In genomic region chr16:71360378-71360777, GRCh38 we compare ENCODE assay signal across 9 cellular contexts. TPM values are rescaled to one million over a fixed set of nuclear protein-coding genes. Genes with fewer than 3 reads are reported as not detected.
DNase-seq lines count a peak whose midpoint lies in the region; ATAC-seq and TF ChIP-seq lines count a peak whose summit lies in the region.
"Had no signal": no experiment of that assay in that cellular context is flagged by ENCODE, and none has a peak within 500 bp of the region (broad histone marks: within the 10 kb centered on the region; RNA-seq: fewer than 3 reads in every experiment).

No MANE protein-coding gene starts in this region.

- H3K4me1 ChIP-seq in HCT116 (ENCODE audit: control insufficient read depth in 1 of 2, insufficient read depth in 2 of 2, low read length in 2 of 2) (peaks cover 11 to 36% of the 10 kb centered on the region in 2 experiments), smooth muscle cell (ENCODE audit: low read depth) (no peaks in the 10 kb centered on the region)

- TF ChIP-seq POLR2A in HCT116 (IDR thresholded peaks at IDR 0.05; ENCODE audit: borderline replicate concordance, extremely low read depth, insufficient read depth, insufficient read length) = no peak

- POLR2A ChIA-PET in HCT116 (lab: Charles Lee) = no interaction called here

- 49% methylated on average over 2 of the region's 2 CpGs for WGBS in smooth muscle cell (ENCODE audit: low lambda C conversion rate)

- H3K36me3 ChIP-seq in HCT116 (ENCODE audit: control insufficient read depth in 1 of 2, insufficient read depth in 2 of 2, low read length in 2 of 2) (no peaks in the 10 kb centered on the region), smooth muscle cell (ENCODE audit: low read depth) (no peaks in the 10 kb centered on the region)

- H3K27me3 ChIP-seq in HCT116 (ENCODE audit: insufficient read depth, low read length) = no peaks in the 10 kb centered on the region
- no peaks in the 10 kb centered on the region for H3K27me3 ChIP-seq in smooth muscle cell (ENCODE audit: low read depth)

- H3K9ac ChIP-seq in HCT116 (ENCODE audit: low read length) (peak overlapping the region; percentile 7; the same call in 1 of the 2 replicates), smooth muscle cell (ENCODE audit: low read depth) (no peak overlapping the region)

- H3K9me2 ChIP-seq in HCT116 (ENCODE audit: insufficient read depth) = no peaks in the 10 kb centered on the region

- H3K9me3 ChIP-seq in HCT116 (ENCODE audit: control insufficient read depth in 1 of 2, insufficient read depth in 1 of 2, low read depth in 1 of 2, low read length in 2 of 2) (no peaks in the 10 kb centered on the region), smooth muscle cell (replicated peaks; ENCODE audit: low read depth) (no peaks in the 10 kb centered on the region)

- ATAC-seq in HCT116 = peak; percentile 61
- ATAC-seq: activated T-cell treated with anti-CD3 and anti-CD28 coated beads, Interleukin-2, amount 50 U/mL, for 4 hours had no signal

- H3K4me3 ChIP-seq in HCT116 (replicated peaks in 1 of 2; ENCODE audit: low read depth in 1 of 2, low read length in 2 of 2) = peak overlapping the region in 1 of 2 experiments; percentile 21; a peak in 2 of 4 replicates
- no peak overlapping the region for H3K4me3 ChIP-seq in smooth muscle cell

- H4K20me1 ChIP-seq in HCT116 (ENCODE audit: insufficient read depth) (no peaks in the 10 kb centered on the region), smooth muscle cell (ENCODE audit: low read depth) (no peaks in the 10 kb centered on the region)

- H3K4me2 ChIP-seq in HCT116 (ENCODE audit: low read length) = peak overlapping the region; percentile 84
- peak overlapping the region; percentile 82 for H3K4me2 ChIP-seq in smooth muscle cell

- intact Hi-C loops in HCT116 (cut with micrococcal nuclease) = no loop called here

- TF ChIP-seq RAD21 in HCT116 (IDR thresholded peaks at IDR 0.05; ENCODE audit: low read depth) = 0 out of 2 replicates have a peak, but pooled peaks have one; percentile 14

- H2AFZ ChIP-seq in HCT116 (ENCODE audit: low read depth, low read length, poor library complexity, severe bottlenecking) = no peak overlapping the region
- H2AFZ ChIP-seq in smooth muscle cell (ENCODE audit: low read depth) = no peak overlapping the region

- RAD21 ChIA-PET in HCT116 (lab: Charles Lee; ENCODE audit: low non-redundant PET in 1 of 2, low total read pairs in 2 of 2, uncharacterized antibody in 2 of 2, unreplicated experiment in 2 of 2) = no interaction called here

- TF ChIP-seq CTCF in HCT116 (IDR thresholded peaks at IDR 0.05 in 2 of 3, conservative IDR thresholded peaks at IDR 0.05 in 1 of 3; ENCODE audit: borderline replicate concordance in 1 of 3, insufficient read depth in 1 of 3, low read depth in 2 of 3, low read length in 2 of 3) (no peak), smooth muscle cell (IDR thresholded peaks at IDR 0.05; ENCODE audit: borderline replicate concordance, insufficient read depth, poor library complexity, severe bottlenecking) (no peak)

- DNase-seq in HCT116 (ENCODE audit: low read depth, low spot score) = peak; percentile 77
- DNase-seq in SW 1271 (lab: John Stamatoyannopoulos, UW) = peak; percentile 58 to 85
- peak; percentile 85 for DNase-seq in fibroblast of peridontal ligament (ENCODE audit: extremely low read depth)
- DNase-seq in smooth muscle cell (lab: John Stamatoyannopoulos, UW; ENCODE audit: unreplicated experiment) = no peak
- DNase-seq in DMS153 treated with DMSO at 0.1 percent for 48 hours (lab: John Stamatoyannopoulos, UW; ENCODE audit: unreplicated experiment) = no peak
- no peak for DNase-seq in middle frontal gyrus (ENCODE audit: extremely low spot score, low spot score)
- DNase-seq in NCI-H128 (lab: John Stamatoyannopoulos, UW; ENCODE audit: unreplicated experiment) = no peak
- DNase-seq: activated T-cell treated with anti-CD3 and anti-CD28 coated beads, Interleukin-2, amount 50 U/mL, for 4 hours; cortex of kidney had no signal

- H3F3A ChIP-seq in smooth muscle cell (ENCODE audit: low read depth) = no peaks in the 10 kb centered on the region

- CTCF ChIA-PET in HCT116 (lab: Charles Lee) = interaction anchor here (0.6 to 1.6 kb wide), 6 partner anchors 49 to 706 kb away, joined by 3 to 7 read pairs (median 4); no protein-coding TSS in a partner anchor

- H3K79me2 ChIP-seq in HCT116 (ENCODE audit: insufficient read depth, low read length) = no peaks in the 10 kb centered on the region
- H3K79me2 ChIP-seq in smooth muscle cell (ENCODE audit: low read depth) = no peaks in the 10 kb centered on the region

- H3K27ac ChIP-seq in HCT116 (ENCODE audit: low read depth, low read length) (no peak overlapping the region), smooth muscle cell (ENCODE audit: low read depth) (no peak overlapping the region)

- BruUV-seq in HCT116 (replicated peaks; lab: Mats Ljungman, UMichigan) = no TSS peak

TF ChIP-seq in HCT116, 20 proteins besides CTCF, POLR2A, EP300 and RAD21:
- TF ChIP-seq ZFX (IDR thresholded peaks at IDR 0.05) = no peak
- peak; percentile 31; the same call in 1 of the 2 replicates for TF ChIP-seq POLR2AphosphoS5 (IDR thresholded peaks at IDR 0.05; ENCODE audit: low read depth, low read length)
- TF ChIP-seq CEBPB (IDR thresholded peaks at IDR 0.05; ENCODE audit: low read depth) = peak; percentile 78
- no peak for TF ChIP-seq EZH2 (IDR thresholded peaks at IDR 0.05)
- TF ChIP-seq ELF1 (IDR thresholded peaks at IDR 0.05; ENCODE audit: borderline replicate concordance, low read depth) = no peak
- peak; percentile 74 for TF ChIP-seq FOSL1 (IDR thresholded peaks at IDR 0.05; ENCODE audit: low read depth)
- TF ChIP-seq REST (IDR thresholded peaks at IDR 0.05; ENCODE audit: low read depth) = no peak
- TF ChIP-seq JUND (IDR thresholded peaks at IDR 0.05) = peak; percentile 72
- TF ChIP-seq EGR1 (IDR thresholded peaks at IDR 0.05; ENCODE audit: low read depth) = no peak
- peak; percentile 14 for TF ChIP-seq YY1 (IDR thresholded peaks at IDR 0.05; ENCODE audit: extremely low read depth, insufficient replicate concordance, low read depth, low read length)
- TF ChIP-seq SRF (IDR thresholded peaks at IDR 0.05; ENCODE audit: low read depth) = no peak
- peak; percentile 75 for TF ChIP-seq SP1 (IDR thresholded peaks at IDR 0.05; ENCODE audit: low read depth)
- TF ChIP-seq ZNF274 (IDR thresholded peaks at IDR 0.05; ENCODE audit: low read depth, low read length) = no peak
- no peak for TF ChIP-seq ATF3 (IDR thresholded peaks at IDR 0.05)
- no peak for TF ChIP-seq EZH2phosphoT487 (IDR thresholded peaks at IDR 0.05; ENCODE audit: borderline replicate concordance)
- no peak for TF ChIP-seq SIN3A (IDR thresholded peaks at IDR 0.05; ENCODE audit: low read depth)
- TF ChIP-seq ZBTB33 (IDR thresholded peaks at IDR 0.05; ENCODE audit: extremely low read depth, insufficient replicate concordance, low read length) = no peak

RNA-seq across cellular contexts. Expression of gene CALB2, which starts 1.9 kb away (rescaled TPM):
- total RNA-seq in HCT116 (2021; ENCODE audit: unreplicated experiment) (5.5 TPM), smooth muscle cell (23.6 and 30.2 TPM in 2 replicates)
- polyA plus RNA-seq in HCT116 (2012) = 21.0 and 21.8 TPM in 2 replicates
- polyA plus RNA-seq in smooth muscle cell = 56.1 and 60.7 TPM in 2 replicates
- total RNA-seq: activated T-cell treated with anti-CD3 and anti-CD28 coated beads, Interleukin-2, amount 50 U/mL, for 4 hours had no signal

Comparison
In these comparisons a context has a peak if more than half of its experiments do, and no peak if none do; other contexts are left out.
1. DNase-seq: peak in HCT116 (single experiment), SW 1271 (2 of 2) and fibroblast of peridontal ligament (single experiment); none in smooth muscle cell (single experiment), DMS153 treated with DMSO at 0.1 percent for 48 hours (single experiment), middle frontal gyrus (single experiment) and NCI-H128 (single experiment).